In the genomic region with DNA sequence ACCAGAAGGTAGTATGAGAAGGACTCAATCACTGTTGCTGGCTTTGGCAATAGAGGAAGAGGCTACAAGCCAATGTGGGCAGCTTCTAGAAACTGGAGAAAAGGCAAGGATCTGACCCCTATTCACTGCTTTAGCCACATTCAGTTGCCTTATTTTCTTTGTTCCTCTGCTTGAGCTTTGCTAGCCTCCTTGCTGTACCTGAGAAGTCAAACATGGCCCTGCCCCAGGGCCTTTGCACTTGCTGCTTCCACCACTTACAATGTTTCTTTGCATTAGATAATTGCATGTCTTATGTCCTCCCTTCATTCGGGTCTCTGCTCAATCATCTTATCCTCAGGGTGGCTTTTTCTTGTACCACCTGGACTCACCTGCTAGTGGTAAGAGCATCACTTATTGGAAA, we compare ENCODE assay signal across 10 cellular contexts. TPM values are rescaled to one million over a fixed set of nuclear protein-coding genes. Genes with fewer than 3 reads are reported as not detected.
"Had no signal": no experiment of that assay in that cellular context is flagged by ENCODE, and none has a peak within 500 bp of the region (broad histone marks: within the 10 kb centered on the region; RNA-seq: fewer than 3 reads in every experiment).

No MANE protein-coding gene starts in this region.

- H3K9me3 Mint-ChIP-seq: H9, HFFc6 had no signal

- H2AFZ ChIP-seq: GM23248 had no signal

- H3K4me1 Mint-ChIP-seq: IgD-negative memory B cell had no signal

- H3K36me3 Mint-ChIP-seq: IgD-negative memory B cell had no signal

- FAIRE-seq: H54 had no signal

- H3K9ac ChIP-seq: GM23248 had no signal

- DNase-seq: GOT3, HCEC 1CT, HFFc6 had no signal

- H3K4me3 ChIP-seq: GM23248 had no signal

- H3K4me3 Mint-ChIP-seq: H9, HFFc6, IgD-negative memory B cell had no signal

- H3K27ac Mint-ChIP-seq: H9, HFFc6, IgD-negative memory B cell had no signal

- H3K27ac ChIP-seq: GM23248, HL-60 had no signal

RNA-seq across cellular contexts. Expression of gene HS3ST4, which starts 15.8 kb away (rescaled TPM):
- total RNA-seq: GM23248, HepG2, HFFc6, HT1080 had no signal
- polyA plus RNA-seq: GM23248, HepG2, IgD-negative memory B cell had no signal
